In genomic region chr2:203328735-203329549, GRCh38 we compare ENCODE assay signal across 8 cellular contexts.
DNase-seq lines count a peak whose midpoint lies in the region; ATAC-seq and TF ChIP-seq lines count a peak whose summit lies in the region.

No MANE protein-coding gene starts in this region.

- peak overlapping the region; percentile 93 for H2AFZ ChIP-seq in DND-41 (ENCODE audit: low read depth, low read length)

- in situ Hi-C loops in brain microvascular endothelial cell (cut with HindIII; ENCODE audit: low pct_ligation_motif_present, low sequenced_read_pairs): no loop called here

- H3K27me3 ChIP-seq in DND-41 (ENCODE audit: insufficient read depth, low read length, poor library complexity): no peaks in the 10 kb centered on the region
- no peaks in the 10 kb centered on the region for H3K27me3 ChIP-seq in HUES48 (ENCODE audit: control insufficient read depth, insufficient read depth, low read length)
- no peaks in the 10 kb centered on the region for H3K27me3 ChIP-seq in brain microvascular endothelial cell (replicated peaks)

- H3K27ac ChIP-seq in DND-41 (ENCODE audit: low read length) (peak overlapping the region; percentile 84), HUES48 (ENCODE audit: low read depth, low read length) (peak overlapping the region; percentile 99), brain microvascular endothelial cell (peak overlapping the region; percentile 68), skin epidermis (peak overlapping the region in 20 of 21 experiments; percentile 13 to 90 (median 81))

- H3K9me3 ChIP-seq in DND-41 (ENCODE audit: insufficient read depth, low read length, severe bottlenecking) (no peaks in the 10 kb centered on the region), HUES48 (ENCODE audit: control insufficient read depth, insufficient read depth, low read length) (no peaks in the 10 kb centered on the region)

- H3K79me2 ChIP-seq in DND-41 (ENCODE audit: insufficient read depth, low read length): peaks cover 57% of the 10 kb centered on the region

- H3K4me1 ChIP-seq in DND-41 (ENCODE audit: insufficient read depth, low read length) (peaks cover 34% of the 10 kb centered on the region), HUES48 (ENCODE audit: control insufficient read depth, insufficient read depth, low read length) (peaks cover 12% of the 10 kb centered on the region; the same call in 1 of the 2 replicates)

- ATAC-seq in DND-41 (ENCODE audit: insufficient read depth, low read depth): peak; percentile 32
- ATAC-seq in GM21526 (IDR thresholded peaks at IDR 0.05; ENCODE audit: low FRiP score, unreplicated experiment): peak; percentile 47

- peak overlapping the region; percentile 64 for H3K4me2 ChIP-seq in DND-41 (ENCODE audit: insufficient read depth, low read length)

- H3K9ac ChIP-seq in DND-41 (ENCODE audit: low read depth, low read length): peak overlapping the region; percentile 90
- peak overlapping the region; percentile 83 for H3K9ac ChIP-seq in HUES48 (ENCODE audit: low read depth, low read length)

- H4K20me1 ChIP-seq in DND-41 (ENCODE audit: insufficient read depth, low read length): peaks cover 6% of the 10 kb centered on the region; the same call in 1 of the 2 replicates

- DNase-seq in DND-41 (peak; percentile 40), T-helper 2 cell (peak in 4 of 5 experiments; percentile 10 to 26 (median 16)), brain microvascular endothelial cell (peak; percentile 32), iPS-NIHi11 (ENCODE audit: low spot score) (peak; percentile 74), T1000 (lab: John Stamatoyannopoulos, UW) (no peak)

- H3K36me3 ChIP-seq in DND-41 (ENCODE audit: insufficient read depth, low read length) (no peaks in the 10 kb centered on the region), HUES48 (ENCODE audit: control insufficient read depth, insufficient read depth, low read length) (no peaks in the 10 kb centered on the region), brain microvascular endothelial cell (replicated peaks) (no peaks in the 10 kb centered on the region)

- peak overlapping the region; percentile 82 to 99 for H3K4me3 ChIP-seq in DND-41 (ENCODE audit: low read depth in 1 of 2, low read length in 2 of 2)
- peak overlapping the region; percentile 99 for H3K4me3 ChIP-seq in HUES48 (ENCODE audit: low read depth, low read length)
- peak overlapping the region; percentile 83 for H3K4me3 ChIP-seq in brain microvascular endothelial cell (ENCODE audit: low read depth, low read length)
- H3K4me3 ChIP-seq in skin epidermis: peak overlapping the region; percentile 74 to 99 (median 93)

- TF ChIP-seq CTCF in DND-41 (IDR thresholded peaks at IDR 0.05; ENCODE audit: borderline replicate concordance, extremely low read depth, low read length, poor library complexity, severe bottlenecking) (no peak), brain microvascular endothelial cell (IDR thresholded peaks at IDR 0.05; ENCODE audit: low read depth, low read length, missing control alignments) (no peak)
